ENCODE assay signal across 1 cellular context in the genomic region with DNA sequence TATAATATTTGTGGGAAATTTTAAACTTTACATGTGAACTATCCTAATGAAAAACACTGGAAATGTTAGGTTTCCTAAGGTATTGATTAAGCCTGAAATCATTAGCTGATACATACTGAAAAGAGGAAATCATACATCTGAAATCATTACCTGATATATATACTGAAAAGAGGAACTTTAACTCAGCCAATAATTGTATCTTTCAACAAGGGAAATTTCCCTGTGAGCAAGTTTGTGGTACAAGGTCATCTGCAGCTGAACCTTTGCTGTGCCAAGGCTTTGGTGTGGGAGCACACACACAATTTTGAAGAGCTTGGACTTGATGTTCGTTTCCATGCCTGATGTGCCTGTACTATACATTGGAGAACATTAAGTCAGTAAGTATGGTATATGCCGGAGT.
TF ChIP-seq lines count a peak whose summit lies in the region.

No MANE protein-coding gene starts in this region.

TF ChIP-seq in HepG2, 621 proteins besides CTCF, POLR2A, EP300 and RAD21 (continued from another document):
- TF ChIP-seq, protein P1, sequence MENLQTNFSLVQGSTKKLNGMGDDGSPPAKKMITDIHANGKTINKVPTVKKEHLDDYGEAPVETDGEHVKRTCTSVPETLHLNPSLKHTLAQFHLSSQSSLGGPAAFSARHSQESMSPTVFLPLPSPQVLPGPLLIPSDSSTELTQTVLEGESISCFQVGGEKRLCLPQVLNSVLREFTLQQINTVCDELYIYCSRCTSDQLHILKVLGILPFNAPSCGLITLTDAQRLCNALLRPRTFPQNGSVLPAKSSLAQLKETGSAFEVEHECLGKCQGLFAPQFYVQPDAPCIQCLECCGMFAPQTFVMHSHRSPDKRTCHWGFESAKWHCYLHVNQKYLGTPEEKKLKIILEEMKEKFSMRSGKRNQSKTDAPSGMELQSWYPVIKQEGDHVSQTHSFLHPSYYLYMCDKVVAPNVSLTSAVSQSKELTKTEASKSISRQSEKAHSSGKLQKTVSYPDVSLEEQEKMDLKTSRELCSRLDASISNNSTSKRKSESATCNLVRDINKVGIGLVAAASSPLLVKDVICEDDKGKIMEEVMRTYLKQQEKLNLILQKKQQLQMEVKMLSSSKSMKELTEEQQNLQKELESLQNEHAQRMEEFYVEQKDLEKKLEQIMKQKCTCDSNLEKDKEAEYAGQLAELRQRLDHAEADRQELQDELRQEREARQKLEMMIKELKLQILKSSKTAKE (CRISPR knock-in tag; IDR thresholded peaks at IDR 0.05; ENCODE audit: borderline replicate concordance) = no peak
- TF ChIP-seq RBAK (CRISPR knock-in tag; IDR thresholded peaks at IDR 0.05) = no peak
- TF ChIP-seq BCLAF1 (IDR thresholded peaks at IDR 0.05) = no peak
- TF ChIP-seq HMGXB3 (CRISPR knock-in tag; IDR thresholded peaks at IDR 0.05; ENCODE audit: borderline replicate concordance) = no peak
- no peak for TF ChIP-seq TRIM24 (CRISPR knock-in tag; IDR thresholded peaks at IDR 0.05)
- no peak for TF ChIP-seq KDM4B (CRISPR knock-in tag; IDR thresholded peaks at IDR 0.05)
- TF ChIP-seq CAMTA2 (CRISPR knock-in tag; IDR thresholded peaks at IDR 0.05; ENCODE audit: borderline replicate concordance) = no peak
- no peak for TF ChIP-seq ZFP36L2 (CRISPR knock-in tag; IDR thresholded peaks at IDR 0.05)
- no peak for TF ChIP-seq SOX13 (IDR thresholded peaks at IDR 0.05)
- no peak for TF ChIP-seq SOX13 (CRISPR knock-in tag; conservative IDR thresholded peaks at IDR 0.05 in 1 of 2, IDR thresholded peaks at IDR 0.05 in 1 of 2)
- no peak for TF ChIP-seq ZNF12 (CRISPR knock-in tag; IDR thresholded peaks at IDR 0.05)
- TF ChIP-seq, protein P2, sequence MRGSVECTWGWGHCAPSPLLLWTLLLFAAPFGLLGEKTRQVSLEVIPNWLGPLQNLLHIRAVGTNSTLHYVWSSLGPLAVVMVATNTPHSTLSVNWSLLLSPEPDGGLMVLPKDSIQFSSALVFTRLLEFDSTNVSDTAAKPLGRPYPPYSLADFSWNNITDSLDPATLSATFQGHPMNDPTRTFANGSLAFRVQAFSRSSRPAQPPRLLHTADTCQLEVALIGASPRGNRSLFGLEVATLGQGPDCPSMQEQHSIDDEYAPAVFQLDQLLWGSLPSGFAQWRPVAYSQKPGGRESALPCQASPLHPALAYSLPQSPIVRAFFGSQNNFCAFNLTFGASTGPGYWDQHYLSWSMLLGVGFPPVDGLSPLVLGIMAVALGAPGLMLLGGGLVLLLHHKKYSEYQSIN (CRISPR knock-in tag; IDR thresholded peaks at IDR 0.05; ENCODE audit: borderline replicate concordance) = no peak
- no peak for TF ChIP-seq XBP1 (CRISPR knock-in tag; IDR thresholded peaks at IDR 0.05)
- TF ChIP-seq TEAD3 (CRISPR knock-in tag; optimal IDR thresholded peaks at IDR 0.05; ENCODE audit: borderline replicate concordance) = no peak
- no peak for TF ChIP-seq NRL (CRISPR knock-in tag; IDR thresholded peaks at IDR 0.05; ENCODE audit: borderline replicate concordance)
